In genomic region chr6:153591165-153591564, GRCh38 we compare ENCODE assay signal across 20 cellular contexts.
DNase-seq lines count a peak whose midpoint lies in the region; ATAC-seq and TF ChIP-seq lines count a peak whose summit lies in the region.
"Had no signal": no experiment of that assay in that cellular context is flagged by ENCODE, and none has a peak within 500 bp of the region (broad histone marks: within the 10 kb centered on the region; RNA-seq: fewer than 3 reads in every experiment).

No MANE protein-coding gene starts in this region.

- peak overlapping the region; percentile 63 for H3K27ac Mint-ChIP-seq in T-helper 1 cell treated with Interleukin-12 subunit alpha and Interleukin-12 subunit beta and Interleukin-4 antibody, amounts not matched to agents 30 μg/mL and 1 μg/mL, for 36 hours
- H3K27ac Mint-ChIP-seq: activated CD8-positive, alpha-beta T cell treated with anti-CD3 and anti-CD28 coated beads for 36 hours; activated T-helper 17 cell treated with anti-CD3 and anti-CD28 coated beads, Interleukin-2, amount 50 U/mL, for 72 hours had no signal

- H3K4me3 Mint-ChIP-seq in T-helper 1 cell treated with Interleukin-12 subunit alpha and Interleukin-12 subunit beta and Interleukin-4 antibody, amounts not matched to agents 30 μg/mL and 1 μg/mL, for 36 hours = no peak overlapping the region
- H3K4me3 Mint-ChIP-seq: activated CD8-positive, alpha-beta T cell treated with anti-CD3 and anti-CD28 coated beads for 36 hours; activated T-helper 17 cell treated with anti-CD3 and anti-CD28 coated beads, Interleukin-2, amount 50 U/mL, for 72 hours had no signal

- ATAC-seq in GM19043 (IDR thresholded peaks at IDR 0.05; ENCODE audit: low read depth, unreplicated experiment) (peak; percentile 77), HG02970 (IDR thresholded peaks at IDR 0.05; ENCODE audit: low FRiP score, unreplicated experiment) (peak; percentile 52)
- ATAC-seq: activated CD8-positive, alpha-beta T cell treated with anti-CD3 and anti-CD28 coated beads for 36 hours; activated T-helper 17 cell treated with anti-CD3 and anti-CD28 coated beads, Interleukin-2, amount 50 U/mL, for 72 hours; sciatic nerve; SK-N-SH treated with all-trans-retinoic acid at 6 μM for 48 hours had no signal

- H3K4me1 Mint-ChIP-seq in T-helper 1 cell treated with Interleukin-12 subunit alpha and Interleukin-12 subunit beta and Interleukin-4 antibody, amounts not matched to agents 30 μg/mL and 1 μg/mL, for 36 hours (ENCODE audit: low read depth) = peaks cover 10% of the 10 kb centered on the region
- H3K4me1 Mint-ChIP-seq: activated T-helper 17 cell treated with anti-CD3 and anti-CD28 coated beads, Interleukin-2, amount 50 U/mL, for 72 hours had no signal

- no peaks in the 10 kb centered on the region for H3K9me3 Mint-ChIP-seq in T-helper 1 cell treated with Interleukin-12 subunit alpha and Interleukin-12 subunit beta and Interleukin-4 antibody, amounts not matched to agents 30 μg/mL and 1 μg/mL, for 36 hours
- H3K9me3 Mint-ChIP-seq: activated CD8-positive, alpha-beta T cell treated with anti-CD3 and anti-CD28 coated beads for 36 hours had no signal

- peak; percentile 3 for DNase-seq in GM13976 (ENCODE audit: low spot score)
- no peak for DNase-seq in germinal center (ENCODE audit: low spot score)
- no peak for DNase-seq in NCI-H187 treated with DMSO at 0.1 percent for 48 hours (lab: John Stamatoyannopoulos, UW)
- DNase-seq in iPS-NIHi11 (ENCODE audit: low spot score) = no peak
- no peak for DNase-seq in amniotic stem cell (lab: John Stamatoyannopoulos, UW)
- DNase-seq: activated CD8-positive, alpha-beta T cell treated with anti-CD3 and anti-CD28 coated beads for 36 hours; cerebellar nuclear complex; EL; H7; IMR-90; occipital lobe; Peyer's patch; stimulated activated CD4-positive, alpha-beta T cell treated with anti-CD3 and anti-CD28 coated beads, Interleukin-1b, Interleukin-23, amount 100 ng/mL, for 48 hours; substantia nigra had no signal

- H3K36me3 Mint-ChIP-seq in T-helper 1 cell treated with Interleukin-12 subunit alpha and Interleukin-12 subunit beta and Interleukin-4 antibody, amounts not matched to agents 30 μg/mL and 1 μg/mL, for 36 hours (ENCODE audit: low read depth) = no peaks in the 10 kb centered on the region

- in situ Hi-C loops in GM13976 (cut with MboI; ENCODE audit: low sequenced_read_pairs, unreplicated experiment) = no loop called here

- TF ChIP-seq CTCF in GM13976 (IDR thresholded peaks at IDR 0.05; ENCODE audit: borderline replicate concordance, control extremely low read depth, extremely low read depth, insufficient read depth, missing control alignments) = no peak

- H3K27me3 Mint-ChIP-seq in T-helper 1 cell treated with Interleukin-12 subunit alpha and Interleukin-12 subunit beta and Interleukin-4 antibody, amounts not matched to agents 30 μg/mL and 1 μg/mL, for 36 hours (ENCODE audit: low read depth) = no peaks in the 10 kb centered on the region
- H3K27me3 Mint-ChIP-seq: activated CD8-positive, alpha-beta T cell treated with anti-CD3 and anti-CD28 coated beads for 36 hours; activated T-helper 17 cell treated with anti-CD3 and anti-CD28 coated beads, Interleukin-2, amount 50 U/mL, for 72 hours had no signal
